In the genomic region with DNA sequence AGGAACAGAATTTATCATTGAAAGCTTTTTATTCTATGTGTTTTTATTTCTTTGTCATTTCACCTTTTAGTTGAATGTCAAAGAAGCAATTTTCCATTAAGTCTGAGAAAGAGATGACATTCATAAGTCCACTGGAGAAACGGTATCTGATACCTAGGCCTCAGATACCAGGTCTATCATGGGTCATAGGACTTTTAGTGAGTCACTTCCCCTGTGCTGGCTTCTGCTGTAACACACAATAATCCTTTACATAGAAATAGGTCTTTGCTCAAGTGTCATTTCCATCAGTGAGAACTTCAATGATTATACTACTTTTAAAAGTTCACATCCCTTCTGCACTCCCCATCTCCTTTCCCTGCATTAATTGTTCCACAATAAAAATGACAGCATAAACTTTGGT, we compare ENCODE assay signal across 16 cellular contexts.
DNase-seq lines count a peak whose midpoint lies in the region; ATAC-seq lines count a peak whose summit lies in the region.
"Had no signal": no experiment of that assay in that cellular context is flagged by ENCODE, and none has a peak within 500 bp of the region (broad histone marks: within the 10 kb centered on the region; RNA-seq: fewer than 3 reads in every experiment).

No MANE protein-coding gene starts in this region.

- no peaks in the 10 kb centered on the region for H3K9me3 Mint-ChIP-seq in activated naive CD8-positive, alpha-beta T cell treated with anti-CD3 and anti-CD28 coated beads, Interleukin-2, amount 50 U/mL, for 24 hours
- H3K9me3 Mint-ChIP-seq: CD4-positive, alpha-beta memory T cell had no signal

- no peak for ATAC-seq in activated naive CD8-positive, alpha-beta T cell treated with anti-CD3 and anti-CD28 coated beads, Interleukin-2, amount 50 U/mL, for 24 hours
- ATAC-seq in HG02610 (IDR thresholded peaks at IDR 0.05; ENCODE audit: unreplicated experiment) (no peak), HG03196 (IDR thresholded peaks at IDR 0.05; ENCODE audit: unreplicated experiment) (no peak)
- ATAC-seq: GM23338, K562 had no signal

- H3K4me1 Mint-ChIP-seq in activated naive CD8-positive, alpha-beta T cell treated with anti-CD3 and anti-CD28 coated beads, Interleukin-2, amount 50 U/mL, for 24 hours = peaks cover 2% of the 10 kb centered on the region
- H3K4me1 Mint-ChIP-seq: CD4-positive, alpha-beta memory T cell; GM23338 had no signal

- no peak overlapping the region for H3K4me3 Mint-ChIP-seq in activated naive CD8-positive, alpha-beta T cell treated with anti-CD3 and anti-CD28 coated beads, Interleukin-2, amount 50 U/mL, for 24 hours
- H3K4me3 Mint-ChIP-seq: GM23338 had no signal

- no peaks in the 10 kb centered on the region for H3K27me3 Mint-ChIP-seq in activated naive CD8-positive, alpha-beta T cell treated with anti-CD3 and anti-CD28 coated beads, Interleukin-2, amount 50 U/mL, for 24 hours
- H3K27me3 Mint-ChIP-seq: CD4-positive, alpha-beta memory T cell had no signal

- H3K27ac Mint-ChIP-seq in activated naive CD8-positive, alpha-beta T cell treated with anti-CD3 and anti-CD28 coated beads, Interleukin-2, amount 50 U/mL, for 24 hours = no peak overlapping the region
- H3K27ac Mint-ChIP-seq: CD4-positive, alpha-beta memory T cell; GM23338 had no signal

- DNase-seq in Daoy (ENCODE audit: low read depth) (peak; percentile 4), HT1080 (ENCODE audit: low read depth) (peak; percentile 50), OCI-M1 (lab: John Stamatoyannopoulos, UW) (peak; percentile 16), dermis blood vessel endothelial cell (peak; percentile 0), UCSD-AML1 (lab: John Stamatoyannopoulos, UW; ENCODE audit: unreplicated experiment) (no peak)
- DNase-seq in activated naive CD8-positive, alpha-beta T cell treated with anti-CD3 and anti-CD28 coated beads, Interleukin-2, amount 50 U/mL, for 24 hours = no peak
- DNase-seq: AML-193; Calu3; CD4-positive, alpha-beta memory T cell; GDM1; HCEC 1CT; IMR-90 had no signal

- H3K36me3 Mint-ChIP-seq in activated naive CD8-positive, alpha-beta T cell treated with anti-CD3 and anti-CD28 coated beads, Interleukin-2, amount 50 U/mL, for 24 hours (ENCODE audit: low read depth) = no peaks in the 10 kb centered on the region
- H3K36me3 Mint-ChIP-seq: CD4-positive, alpha-beta memory T cell had no signal

Comparison
In these comparisons a context has a peak if more than half of its experiments do, and no peak if none do; other contexts are left out.
1. DNase-seq: peak in Daoy (single experiment), HT1080 (single experiment), OCI-M1 (single experiment) and dermis blood vessel endothelial cell (single experiment); none in activated naive CD8-positive, alpha-beta T cell treated with anti-CD3 and anti-CD28 coated beads, Interleukin-2, amount 50 U/mL, for 24 hours (single experiment) and UCSD-AML1 (single experiment).